Comparison of ENCODE assay signal across 17 cellular contexts in the genomic region with DNA sequence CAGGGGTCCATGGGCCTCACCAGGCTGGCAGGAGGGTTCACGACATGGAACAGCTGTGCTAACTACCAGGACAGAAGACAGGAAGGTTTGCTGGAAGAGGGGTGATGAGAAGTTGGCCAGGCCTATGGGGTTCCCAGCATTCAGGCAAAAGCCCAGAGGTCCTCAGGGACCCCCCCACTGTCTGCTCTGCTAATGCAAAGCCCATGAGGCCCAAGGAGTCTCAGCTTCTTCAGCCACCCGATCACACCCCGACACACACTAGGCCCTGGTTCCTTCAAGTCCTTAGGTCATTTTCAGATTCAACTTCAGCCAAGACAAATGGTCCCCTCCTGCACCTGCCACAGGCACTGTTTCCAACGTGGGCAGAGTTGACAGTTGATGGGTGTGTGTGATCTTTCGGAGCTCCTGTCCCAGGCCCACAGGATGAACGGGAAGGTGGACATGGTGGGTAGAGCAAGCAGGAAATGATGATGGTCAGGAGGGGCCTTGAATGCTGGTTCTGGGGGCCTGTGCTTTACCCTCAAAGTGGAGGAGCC. TPM values are rescaled to one million over a fixed set of nuclear protein-coding genes. Genes with fewer than 3 reads are reported as not detected.
"Had no signal": no experiment of that assay in that cellular context is flagged by ENCODE, and none has a peak within 500 bp of the region (broad histone marks: within the 10 kb centered on the region; RNA-seq: fewer than 3 reads in every experiment).

No MANE protein-coding gene starts in this region.

- H3K27ac ChIP-seq: transverse colon had no signal

- H3K27me3 Mint-ChIP-seq: activated CD4-positive, alpha-beta T cell treated with anti-CD3 and anti-CD28 coated beads, Interleukin-2, amount 10 ng/mL, durations not matched to agents 24 days and 14 days; brain had no signal

- H3K36me3 ChIP-seq: esophagus squamous epithelium, ovary, transverse colon had no signal

- H3K27me3 ChIP-seq: ovary, transverse colon had no signal

- H3K9me3 ChIP-seq: esophagus squamous epithelium, ovary, transverse colon had no signal

- H3K27ac Mint-ChIP-seq: activated CD4-positive, alpha-beta T cell treated with anti-CD3 and anti-CD28 coated beads, Interleukin-2, amount 10 ng/mL, durations not matched to agents 24 days and 14 days; activated naive CD4-positive, alpha-beta T cell treated with anti-CD3 and anti-CD28 coated beads for 36 hours; dendritic cell treated with granulocyte-macrophage colony-stimulating factor and Interleukin-4, amounts not matched to agents 40 ng/mL and 50 ng/mL, for 4 days; mesothelial cell of epicardium; stimulated activated naive CD8-positive, alpha-beta T cell treated with anti-CD3 and anti-CD28 coated beads, Interleukin-15, Interleukin-2, amounts not matched to agents 100 ng/mL and 50 ng/mL, for 24 hours had no signal

- H3K4me1 ChIP-seq: transverse colon had no signal

- H3K4me3 ChIP-seq: esophagus squamous epithelium, ovary, transverse colon had no signal

- DNase-seq: activated CD4-positive, alpha-beta T cell treated with anti-CD3 and anti-CD28 coated beads, Interleukin-2, amount 10 ng/mL, durations not matched to agents 24 days and 14 days; activated CD8-positive, alpha-beta memory T cell treated with anti-CD3 and anti-CD28 coated beads, Interleukin-2, amount 50 U/mL, for 4 hours; activated naive CD4-positive, alpha-beta T cell treated with anti-CD3 and anti-CD28 coated beads for 36 hours; activated T-cell treated with anti-CD3 and anti-CD28 coated beads, Interleukin-2, amount 50 U/mL, for 4 hours; cerebellar nuclear complex; effector memory CD4-positive, alpha-beta T cell; esophagus squamous epithelium; left colon; T1000; transverse colon had no signal

- H3K4me3 Mint-ChIP-seq: activated CD4-positive, alpha-beta T cell treated with anti-CD3 and anti-CD28 coated beads, Interleukin-2, amount 10 ng/mL, durations not matched to agents 24 days and 14 days; activated naive CD4-positive, alpha-beta T cell treated with anti-CD3 and anti-CD28 coated beads for 36 hours; activated T-cell treated with anti-CD3 and anti-CD28 coated beads, Interleukin-2, amount 50 U/mL, for 4 hours; brain; dendritic cell treated with granulocyte-macrophage colony-stimulating factor and Interleukin-4, amounts not matched to agents 40 ng/mL and 50 ng/mL, for 4 days; mesothelial cell of epicardium; stimulated activated naive CD8-positive, alpha-beta T cell treated with anti-CD3 and anti-CD28 coated beads, Interleukin-15, Interleukin-2, amounts not matched to agents 100 ng/mL and 50 ng/mL, for 24 hours had no signal

- FAIRE-seq: endothelial cell of umbilical vein had no signal

- ATAC-seq: activated T-cell treated with anti-CD3 and anti-CD28 coated beads, Interleukin-2, amount 50 U/mL, for 4 hours; left colon had no signal

- H3K9me3 Mint-ChIP-seq: activated CD4-positive, alpha-beta T cell treated with anti-CD3 and anti-CD28 coated beads, Interleukin-2, amount 10 ng/mL, durations not matched to agents 24 days and 14 days; activated naive CD4-positive, alpha-beta T cell treated with anti-CD3 and anti-CD28 coated beads for 36 hours; activated T-cell treated with anti-CD3 and anti-CD28 coated beads, Interleukin-2, amount 50 U/mL, for 4 hours; dendritic cell treated with granulocyte-macrophage colony-stimulating factor and Interleukin-4, amounts not matched to agents 40 ng/mL and 50 ng/mL, for 4 days; mesothelial cell of epicardium; stimulated activated naive CD8-positive, alpha-beta T cell treated with anti-CD3 and anti-CD28 coated beads, Interleukin-15, Interleukin-2, amounts not matched to agents 100 ng/mL and 50 ng/mL, for 24 hours had no signal

- H3K4me1 Mint-ChIP-seq: activated CD4-positive, alpha-beta T cell treated with anti-CD3 and anti-CD28 coated beads, Interleukin-2, amount 10 ng/mL, durations not matched to agents 24 days and 14 days had no signal

- H3K36me3 Mint-ChIP-seq: brain, mesothelial cell of epicardium had no signal

RNA-seq across cellular contexts. Expression of a gene that starts 20.4 kb away (rescaled TPM):
- total RNA-seq: activated CD4-positive, alpha-beta T cell treated with anti-CD3 and anti-CD28 coated beads, Interleukin-2, amount 10 ng/mL, durations not matched to agents 24 days and 14 days; activated naive CD4-positive, alpha-beta T cell treated with anti-CD3 and anti-CD28 coated beads for 36 hours; endothelial cell of umbilical vein; T-helper 1 cell treated with Interleukin-12 subunit alpha and Interleukin-12 subunit beta and Interleukin-4 antibody, amounts not matched to agents 30 ng/mL and 1 ng/mL, for 36 hours had no signal
- polyA plus RNA-seq: endothelial cell of umbilical vein had no signal
